ENCODE assay signal across 16 cellular contexts in the genomic region with DNA sequence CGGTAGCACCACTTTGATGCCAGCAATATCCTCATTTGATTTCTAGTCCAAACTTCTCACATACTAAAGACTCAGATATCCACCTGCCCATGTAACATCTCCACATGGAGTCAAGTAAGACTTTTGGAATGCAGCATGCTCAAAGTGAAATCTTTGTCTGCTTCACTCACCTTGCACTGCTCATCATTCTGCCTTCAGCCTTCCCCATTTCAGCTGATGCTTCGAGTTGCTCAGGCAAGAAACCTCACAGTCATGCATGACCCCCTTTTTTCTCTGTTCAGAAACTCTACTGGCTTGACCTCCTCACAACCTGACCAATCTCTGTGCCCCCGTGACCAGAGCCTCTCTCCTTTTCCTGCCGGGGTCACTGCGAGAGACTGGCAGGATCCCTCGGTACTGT. TPM values are rescaled to one million over a fixed set of nuclear protein-coding genes. Genes with fewer than 3 reads are reported as not detected.
"Had no signal": no experiment of that assay in that cellular context is flagged by ENCODE, and none has a peak within 500 bp of the region (broad histone marks: within the 10 kb centered on the region; RNA-seq: fewer than 3 reads in every experiment).

No MANE protein-coding gene starts in this region.

- H3K36me3 Mint-ChIP-seq: naive B cell had no signal

- H3K4me1 ChIP-seq: breast epithelium, tibial artery had no signal

- H3K9me3 ChIP-seq: breast epithelium, heart left ventricle, right atrium auricular region, tibial artery had no signal

- H3K4me3 Mint-ChIP-seq: activated CD4-positive, alpha-beta memory T cell treated with anti-CD3 and anti-CD28 coated beads, Interleukin-2, amount 10 ng/mL, durations not matched to agents 7 days and 5 days; activated naive CD8-positive, alpha-beta T cell treated with anti-CD3 and anti-CD28 coated beads, Interleukin-2, amount 10 ng/mL, durations not matched to agents 7 days and 5 days; naive B cell; stimulated activated memory B cell treated with anti-CD40 and anti-IgM and Interleukin-4, amounts not matched to agents 10 μg/mL and 1 μg/mL and 100 μg/mL, for 72 hours had no signal

- H3K27me3 Mint-ChIP-seq: activated CD4-positive, alpha-beta memory T cell treated with anti-CD3 and anti-CD28 coated beads, Interleukin-2, amount 10 ng/mL, durations not matched to agents 7 days and 5 days; activated naive CD8-positive, alpha-beta T cell treated with anti-CD3 and anti-CD28 coated beads, Interleukin-2, amount 10 ng/mL, durations not matched to agents 7 days and 5 days; naive B cell; stimulated activated memory B cell treated with anti-CD40 and anti-IgM and Interleukin-4, amounts not matched to agents 10 μg/mL and 1 μg/mL and 100 μg/mL, for 72 hours had no signal

- H3K9me3 Mint-ChIP-seq: activated CD4-positive, alpha-beta memory T cell treated with anti-CD3 and anti-CD28 coated beads, Interleukin-2, amount 10 ng/mL, durations not matched to agents 7 days and 5 days; activated naive CD8-positive, alpha-beta T cell treated with anti-CD3 and anti-CD28 coated beads, Interleukin-2, amount 10 ng/mL, durations not matched to agents 7 days and 5 days; naive B cell; stimulated activated memory B cell treated with anti-CD40 and anti-IgM and Interleukin-4, amounts not matched to agents 10 μg/mL and 1 μg/mL and 100 μg/mL, for 72 hours had no signal

- DNase-seq: activated CD4-positive, alpha-beta memory T cell treated with anti-CD3 and anti-CD28 coated beads, Interleukin-2, amount 10 ng/mL, durations not matched to agents 7 days and 5 days; activated gamma-delta T cell treated with Interleukin-2 at 50 U/mL for 16 hours; activated naive CD8-positive, alpha-beta T cell treated with anti-CD3 and anti-CD28 coated beads, Interleukin-2, amount 10 ng/mL, durations not matched to agents 7 days and 5 days; activated T-cell treated with anti-CD3 and anti-CD28 coated beads, Interleukin-2, amount 50 U/mL, for 48 hours; anterior cingulate cortex; foreskin melanocyte; heart left ventricle; naive B cell; stimulated activated CD4-positive, alpha-beta T cell treated with anti-CD3 and anti-CD28 coated beads, Interleukin-1b, Interleukin-23, amount 100 ng/mL, for 48 hours; SW 1271; T-helper 9 cell; tibial artery had no signal

- H3K4me1 Mint-ChIP-seq: activated naive CD8-positive, alpha-beta T cell treated with anti-CD3 and anti-CD28 coated beads, Interleukin-2, amount 10 ng/mL, durations not matched to agents 7 days and 5 days; naive B cell; stimulated activated memory B cell treated with anti-CD40 and anti-IgM and Interleukin-4, amounts not matched to agents 10 μg/mL and 1 μg/mL and 100 μg/mL, for 72 hours had no signal

- H3K27ac ChIP-seq: breast epithelium, right atrium auricular region, tibial artery had no signal

- H3K36me3 ChIP-seq: breast epithelium had no signal

- H3K4me3 ChIP-seq: breast epithelium, heart left ventricle, right atrium auricular region, tibial artery had no signal

- H3K27ac Mint-ChIP-seq: activated CD4-positive, alpha-beta memory T cell treated with anti-CD3 and anti-CD28 coated beads, Interleukin-2, amount 10 ng/mL, durations not matched to agents 7 days and 5 days; activated naive CD8-positive, alpha-beta T cell treated with anti-CD3 and anti-CD28 coated beads, Interleukin-2, amount 10 ng/mL, durations not matched to agents 7 days and 5 days; stimulated activated memory B cell treated with anti-CD40 and anti-IgM and Interleukin-4, amounts not matched to agents 10 μg/mL and 1 μg/mL and 100 μg/mL, for 72 hours had no signal

- H3K27me3 ChIP-seq: breast epithelium, heart left ventricle, right atrium auricular region, tibial artery had no signal

- ATAC-seq: stimulated activated memory B cell treated with anti-CD40 and anti-IgM and Interleukin-4, amounts not matched to agents 10 μg/mL and 1 μg/mL and 100 μg/mL, for 72 hours had no signal

RNA-seq across cellular contexts. Expression of a gene that starts 41.0 kb away (rescaled TPM):
- total RNA-seq: activated CD4-positive, alpha-beta memory T cell treated with anti-CD3 and anti-CD28 coated beads, Interleukin-2, amount 10 ng/mL, durations not matched to agents 7 days and 5 days; activated naive CD8-positive, alpha-beta T cell treated with anti-CD3 and anti-CD28 coated beads, Interleukin-2, amount 10 ng/mL, durations not matched to agents 7 days and 5 days; liver; right atrium auricular region had no signal
